1 cellular context compared by ENCODE assay signal in the genomic region with DNA sequence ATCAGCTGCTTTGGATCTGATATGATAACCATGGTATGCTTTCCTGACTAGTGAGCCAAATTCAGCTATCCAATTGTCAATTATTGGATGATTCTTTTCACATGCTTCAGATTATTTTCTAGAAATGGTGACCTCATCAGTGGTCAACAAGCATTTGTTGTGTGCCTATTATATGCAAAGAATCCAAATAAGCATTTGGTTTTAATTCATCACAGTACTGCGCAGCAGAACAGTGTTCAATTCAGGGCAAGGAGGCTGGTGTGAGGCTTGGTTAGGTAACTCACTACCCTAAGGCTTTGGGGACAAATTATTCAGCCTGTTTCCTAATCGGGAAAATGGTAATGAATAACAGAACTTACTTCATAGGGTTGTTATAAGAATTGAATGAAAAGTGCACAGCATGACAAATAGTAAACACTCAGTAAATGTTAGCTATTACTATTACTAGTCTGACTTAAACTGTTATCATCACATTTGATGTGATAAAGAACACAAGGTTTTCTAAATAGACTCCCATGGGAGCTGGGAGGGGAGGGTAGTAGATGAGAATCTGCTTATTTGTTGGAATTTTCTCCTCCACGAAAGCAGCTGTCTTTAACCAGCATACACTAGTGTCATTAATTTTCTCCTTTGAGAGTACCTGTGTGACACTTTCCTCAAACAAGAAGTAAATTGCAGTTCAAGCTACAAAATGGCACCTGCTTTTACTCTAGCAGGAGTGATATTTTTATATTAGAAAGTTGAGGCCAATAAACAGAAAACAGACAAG.
TF ChIP-seq lines count a peak whose summit lies in the region.

No MANE protein-coding gene starts in this region.

TF ChIP-seq in HepG2, 621 proteins besides CTCF, POLR2A, EP300 and RAD21 (continued from another document):
- TF ChIP-seq, protein P1, sequence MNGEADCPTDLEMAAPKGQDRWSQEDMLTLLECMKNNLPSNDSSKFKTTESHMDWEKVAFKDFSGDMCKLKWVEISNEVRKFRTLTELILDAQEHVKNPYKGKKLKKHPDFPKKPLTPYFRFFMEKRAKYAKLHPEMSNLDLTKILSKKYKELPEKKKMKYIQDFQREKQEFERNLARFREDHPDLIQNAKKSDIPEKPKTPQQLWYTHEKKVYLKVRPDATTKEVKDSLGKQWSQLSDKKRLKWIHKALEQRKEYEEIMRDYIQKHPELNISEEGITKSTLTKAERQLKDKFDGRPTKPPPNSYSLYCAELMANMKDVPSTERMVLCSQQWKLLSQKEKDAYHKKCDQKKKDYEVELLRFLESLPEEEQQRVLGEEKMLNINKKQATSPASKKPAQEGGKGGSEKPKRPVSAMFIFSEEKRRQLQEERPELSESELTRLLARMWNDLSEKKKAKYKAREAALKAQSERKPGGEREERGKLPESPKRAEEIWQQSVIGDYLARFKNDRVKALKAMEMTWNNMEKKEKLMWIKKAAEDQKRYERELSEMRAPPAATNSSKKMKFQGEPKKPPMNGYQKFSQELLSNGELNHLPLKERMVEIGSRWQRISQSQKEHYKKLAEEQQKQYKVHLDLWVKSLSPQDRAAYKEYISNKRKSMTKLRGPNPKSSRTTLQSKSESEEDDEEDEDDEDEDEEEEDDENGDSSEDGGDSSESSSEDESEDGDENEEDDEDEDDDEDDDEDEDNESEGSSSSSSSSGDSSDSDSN (CRISPR knock-in tag; IDR thresholded peaks at IDR 0.05): no peak
